ENCODE assay signal across 9 cellular contexts in the genomic region with DNA sequence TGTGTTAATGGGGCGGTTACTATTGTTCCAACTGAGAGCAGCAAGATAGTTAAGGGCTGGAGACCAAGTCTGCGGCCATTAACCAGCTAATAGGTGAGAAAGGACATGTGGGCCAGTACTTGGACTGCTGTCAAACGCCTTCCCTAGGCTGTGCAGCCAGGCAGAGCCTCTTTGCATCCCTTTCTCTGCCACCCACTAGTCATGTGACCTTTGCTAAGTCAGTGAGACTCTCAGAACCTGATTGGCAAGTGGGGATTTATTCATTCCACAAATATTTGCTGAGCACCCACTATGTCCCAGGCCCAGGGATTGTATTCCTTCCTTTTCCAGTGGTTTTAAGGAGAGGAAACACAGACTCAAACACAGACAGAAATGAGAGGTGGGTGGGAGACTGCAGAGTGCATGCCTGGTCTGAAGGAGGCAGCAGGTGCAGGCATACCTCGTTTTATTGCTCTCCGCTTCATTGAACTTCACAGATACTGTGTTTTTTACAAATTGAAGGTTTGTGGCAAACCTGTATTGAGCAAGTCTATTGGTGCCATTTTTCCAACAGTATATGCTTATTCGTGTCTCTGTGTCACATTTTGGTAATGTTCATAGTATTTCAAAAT.
DNase-seq lines count a peak whose midpoint lies in the region; ATAC-seq and TF ChIP-seq lines count a peak whose summit lies in the region.
"Had no signal": no experiment of that assay in that cellular context is flagged by ENCODE, and none has a peak within 500 bp of the region (broad histone marks: within the 10 kb centered on the region; RNA-seq: fewer than 3 reads in every experiment).

No MANE protein-coding gene starts in this region.

- peak; percentile 80 for DNase-seq in NCI-H1092 treated with DMSO at 0.1 percent for 48 hours (lab: John Stamatoyannopoulos, UW)
- DNase-seq in NCI-H1092 (lab: John Stamatoyannopoulos, UW) = no peak
- DNase-seq in non-pigmented ciliary epithelial cell (ENCODE audit: low read depth) = peak; percentile 18
- no peak for DNase-seq in HuH-7.5 (ENCODE audit: low spot score)
- DNase-seq in activated naive CD4-positive, alpha-beta T cell treated with anti-CD3 and anti-CD28 coated beads, Interleukin-2, amount 50 U/mL, for 16 hours = no peak
- DNase-seq in NCI-H1436 treated with DMSO at 0.1 percent for 48 hours (lab: John Stamatoyannopoulos, UW) = no peak
- DNase-seq: lower lobe of right lung had no signal

- peak; percentile 59 for ATAC-seq in HG03469 (IDR thresholded peaks at IDR 0.05; ENCODE audit: unreplicated experiment)

- TF ChIP-seq CTCF in VCaP (conservative IDR thresholded peaks at IDR 0.05) = 0 out of 2 replicates have a peak, but pooled peaks have one; percentile 24

- peak overlapping the region; percentile 70 for H3K27ac ChIP-seq in VCaP
- H3K27ac ChIP-seq: lower lobe of right lung had no signal

Comparison
In these comparisons a context has a peak if more than half of its experiments do, and no peak if none do; other contexts are left out.
1. DNase-seq: peak in NCI-H1092 treated with DMSO at 0.1 percent for 48 hours (single experiment) and non-pigmented ciliary epithelial cell (single experiment); none in NCI-H1092 (single experiment), HuH-7.5 (single experiment), activated naive CD4-positive, alpha-beta T cell treated with anti-CD3 and anti-CD28 coated beads, Interleukin-2, amount 50 U/mL, for 16 hours (single experiment) and NCI-H1436 treated with DMSO at 0.1 percent for 48 hours (single experiment).